In genomic region chr13:110158201-110158600, GRCh38 we compare ENCODE assay signal across 21 cellular contexts.
"Had no signal": no experiment of that assay in that cellular context is flagged by ENCODE, and none has a peak within 500 bp of the region (broad histone marks: within the 10 kb centered on the region; RNA-seq: fewer than 3 reads in every experiment).

No MANE protein-coding gene starts in this region.

- H3K36me3 Mint-ChIP-seq: activated naive CD8-positive, alpha-beta T cell treated with anti-CD3 and anti-CD28 coated beads, Interleukin-2, amount 10 ng/mL, durations not matched to agents 7 days and 5 days; immature natural killer cell; T-cell had no signal

- DNase-seq: activated B cell treated with CpG ODN at 0.5 μM for 24 hours; activated CD4-positive, alpha-beta memory T cell treated with anti-CD3 and anti-CD28 coated beads, Interleukin-2, amount 10 ng/mL, durations not matched to agents 7 days and 5 days; activated CD4-positive, alpha-beta T cell treated with anti-CD3 and anti-CD28 coated beads for 48 hours; activated naive CD4-positive, alpha-beta T cell treated with Interleukin-2 at 50 U/mL for 16 hours; activated naive CD8-positive, alpha-beta T cell treated with anti-CD3 and anti-CD28 coated beads, Interleukin-2, amount 10 ng/mL, durations not matched to agents 7 days and 5 days; activated T-cell treated with anti-CD3 and anti-CD28 coated beads, Interleukin-2, amount 50 U/mL, for 1 hour; brain microvascular endothelial cell; gastrocnemius medialis; immature natural killer cell; mesendoderm; naive thymus-derived CD4-positive, alpha-beta T cell; pancreas; stimulated activated CD4-positive, alpha-beta T cell treated with anti-CD3 and anti-CD28 coated beads, Interleukin-12 subunit alpha, Interleukin-12 subunit beta, amount 100 ng/mL, for 4 hours; stimulated activated CD4-positive, alpha-beta T cell treated with anti-CD3 and anti-CD28 coated beads, Interleukin-1b, Interleukin-23, amount 100 ng/mL, for 48 hours; stimulated activated naive CD8-positive, alpha-beta T cell treated with anti-CD3 and anti-CD28 coated beads, Interleukin-15, Interleukin-2, amounts not matched to agents 100 U/mL and 50 U/mL, for 24 hours; T-cell; trophoblast cell had no signal

- H3K4me3 ChIP-seq: coronary artery, gastrocnemius medialis, pancreas, suprapubic skin had no signal

- H3K27ac Mint-ChIP-seq: activated B cell treated with CpG ODN at 0.5 μM for 24 hours; activated CD4-positive, alpha-beta memory T cell treated with anti-CD3 and anti-CD28 coated beads, Interleukin-2, amount 10 ng/mL, durations not matched to agents 7 days and 5 days; activated naive CD8-positive, alpha-beta T cell treated with anti-CD3 and anti-CD28 coated beads, Interleukin-2, amount 10 ng/mL, durations not matched to agents 7 days and 5 days; activated T-helper 17 cell treated with anti-CD3 and anti-CD28 coated beads, Interleukin-2, amount 50 U/mL, for 72 hours; immature natural killer cell; naive thymus-derived CD4-positive, alpha-beta T cell; T-cell had no signal

- H3K27ac ChIP-seq: brain microvascular endothelial cell, gastrocnemius medialis, pancreas, suprapubic skin had no signal

- H3K4me1 ChIP-seq: gastrocnemius medialis, suprapubic skin had no signal

- H3K4me3 Mint-ChIP-seq: activated B cell treated with CpG ODN at 0.5 μM for 24 hours; activated CD4-positive, alpha-beta memory T cell treated with anti-CD3 and anti-CD28 coated beads, Interleukin-2, amount 10 ng/mL, durations not matched to agents 7 days and 5 days; activated naive CD8-positive, alpha-beta T cell treated with anti-CD3 and anti-CD28 coated beads, Interleukin-2, amount 10 ng/mL, durations not matched to agents 7 days and 5 days; activated T-helper 17 cell treated with anti-CD3 and anti-CD28 coated beads, Interleukin-2, amount 50 U/mL, for 72 hours; central memory CD8-positive, alpha-beta T cell; immature natural killer cell; naive thymus-derived CD4-positive, alpha-beta T cell; T-cell had no signal

- H3K4me1 Mint-ChIP-seq: activated B cell treated with CpG ODN at 0.5 μM for 24 hours; activated CD4-positive, alpha-beta memory T cell treated with anti-CD3 and anti-CD28 coated beads, Interleukin-2, amount 10 ng/mL, durations not matched to agents 7 days and 5 days; activated naive CD8-positive, alpha-beta T cell treated with anti-CD3 and anti-CD28 coated beads, Interleukin-2, amount 10 ng/mL, durations not matched to agents 7 days and 5 days; central memory CD8-positive, alpha-beta T cell; immature natural killer cell; T-cell had no signal

- H3K9me3 Mint-ChIP-seq: activated B cell treated with CpG ODN at 0.5 μM for 24 hours; activated CD4-positive, alpha-beta memory T cell treated with anti-CD3 and anti-CD28 coated beads, Interleukin-2, amount 10 ng/mL, durations not matched to agents 7 days and 5 days; activated naive CD8-positive, alpha-beta T cell treated with anti-CD3 and anti-CD28 coated beads, Interleukin-2, amount 10 ng/mL, durations not matched to agents 7 days and 5 days; activated T-helper 17 cell treated with anti-CD3 and anti-CD28 coated beads, Interleukin-2, amount 50 U/mL, for 72 hours; central memory CD8-positive, alpha-beta T cell; T-cell had no signal

- H3K27me3 Mint-ChIP-seq: activated CD4-positive, alpha-beta memory T cell treated with anti-CD3 and anti-CD28 coated beads, Interleukin-2, amount 10 ng/mL, durations not matched to agents 7 days and 5 days; activated naive CD8-positive, alpha-beta T cell treated with anti-CD3 and anti-CD28 coated beads, Interleukin-2, amount 10 ng/mL, durations not matched to agents 7 days and 5 days; activated T-helper 17 cell treated with anti-CD3 and anti-CD28 coated beads, Interleukin-2, amount 50 U/mL, for 72 hours; central memory CD8-positive, alpha-beta T cell had no signal

- H3K27me3 ChIP-seq: brain microvascular endothelial cell, gastrocnemius medialis, pancreas, suprapubic skin had no signal

- H3K9me3 ChIP-seq: gastrocnemius medialis, pancreas, suprapubic skin had no signal
